14 cellular contexts compared by ENCODE assay signal in genomic region chr20:48489046-48489463, GRCh38.
DNase-seq lines count a peak whose midpoint lies in the region; ATAC-seq and TF ChIP-seq lines count a peak whose summit lies in the region.
"Had no signal": no experiment of that assay in that cellular context is flagged by ENCODE, and none has a peak within 500 bp of the region (broad histone marks: within the 10 kb centered on the region; RNA-seq: fewer than 3 reads in every experiment).

No MANE protein-coding gene starts in this region.

- H3K9me3 ChIP-seq in osteoblast (ENCODE audit: low read depth, low read length) = no peaks in the 10 kb centered on the region
- H3K9me3 ChIP-seq: tibial artery had no signal

- DNase-seq in NCI-H1694 treated with DMSO at 0.1 percent for 48 hours (lab: John Stamatoyannopoulos, UW) (peak; percentile 40), NCI-H1694 (lab: John Stamatoyannopoulos, UW) (no peak), osteoblast (ENCODE audit: insufficient read length, low spot score, missing footprints) (peak; percentile 27), HuH-7 (ENCODE audit: low spot score) (no peak), cerebellar nuclear complex (lab: John Stamatoyannopoulos, UW) (no peak)
- DNase-seq: activated naive CD4-positive, alpha-beta T cell treated with anti-CD3 and anti-CD28 coated beads, Interleukin-2, amount 10 ng/mL, durations not matched to agents 7 days and 5 days; NCI-H146; tibial artery had no signal

- no peaks in the 10 kb centered on the region for H4K20me1 ChIP-seq in osteoblast (ENCODE audit: insufficient read depth, low read length)

- no peak for TF ChIP-seq CTCF in osteoblast (IDR thresholded peaks at IDR 0.05; ENCODE audit: extremely low read depth, low read depth, low read length)

- H2AFZ ChIP-seq in osteoblast (ENCODE audit: low read length) = no peak overlapping the region

- no peak overlapping the region for H3K4me2 ChIP-seq in osteoblast (ENCODE audit: insufficient read depth, low read length)

- no peak overlapping the region for H3K4me3 ChIP-seq in osteoblast (ENCODE audit: insufficient read depth, low read length)
- H3K4me3 ChIP-seq: lung, skin epidermis, tibial artery had no signal

- peak; percentile 28 for ATAC-seq in GM21447 (IDR thresholded peaks at IDR 0.05; ENCODE audit: unreplicated experiment)
- ATAC-seq in HG03460 (IDR thresholded peaks at IDR 0.05; ENCODE audit: unreplicated experiment) = peak; percentile 25
- no peak for ATAC-seq in HG03439 (IDR thresholded peaks at IDR 0.05; ENCODE audit: unreplicated experiment)

- no peak overlapping the region for H3K27ac ChIP-seq in osteoblast (ENCODE audit: low read depth, low read length)
- H3K27ac ChIP-seq: 22Rv1, tibial artery had no signal

- no peaks in the 10 kb centered on the region for H3K36me3 ChIP-seq in osteoblast (ENCODE audit: insufficient read depth, low read length)
- H3K36me3 ChIP-seq: tibial artery had no signal

- H3K27me3 ChIP-seq in osteoblast (ENCODE audit: insufficient read depth, low read length) = no peaks in the 10 kb centered on the region

- H3K79me2 ChIP-seq in osteoblast (ENCODE audit: insufficient read depth, low read length) = no peaks in the 10 kb centered on the region

- no peaks in the 10 kb centered on the region for H3K4me1 ChIP-seq in osteoblast (ENCODE audit: insufficient read depth, low read length)
- H3K4me1 ChIP-seq: tibial artery had no signal

Comparison
In these comparisons a context has a peak if more than half of its experiments do, and no peak if none do; other contexts are left out.
1. DNase-seq: peak in NCI-H1694 treated with DMSO at 0.1 percent for 48 hours (single experiment) and osteoblast (single experiment); none in NCI-H1694 (single experiment), HuH-7 (single experiment) and cerebellar nuclear complex (0 of 2).